8 cellular contexts compared by ENCODE assay signal in genomic region chr11:65132988-65133700, GRCh38. TPM values are rescaled to one million over a fixed set of nuclear protein-coding genes. Genes with fewer than 3 reads are reported as not detected.
A peak's percentile ranks its signal among the peaks of the same experiment; 100 is the strongest.
DNase-seq lines count a peak whose midpoint lies in the region; ATAC-seq and TF ChIP-seq lines count a peak whose summit lies in the region.

No MANE protein-coding gene starts in this region.

- H3K4me3 Mint-ChIP-seq in CD4-positive, CD25-positive, alpha-beta regulatory T cell, result peak overlapping the region; percentile 96 to 100 (median 98)
- peak overlapping the region; percentile 91 to 100 (median 99) for H3K4me3 Mint-ChIP-seq in naive B cell

- peak overlapping the region; percentile 49 for H3K9ac ChIP-seq in endocrine pancreas (ENCODE audit: control insufficient read depth, insufficient read depth, low read length)

- DNase-seq in CD4-positive, CD25-positive, alpha-beta regulatory T cell, result peak in 1 of 3 donors; percentile 68
- DNase-seq in HK-2 (ENCODE audit: unreplicated experiment) (peak; percentile 26), T-helper 2 cell (peak in 4 of 5 experiments; percentile 17 to 64 (median 46)), naive B cell (peak; percentile 68), vagina (ENCODE audit: extremely low spot score in 2 of 2) (no peak), foreskin melanocyte (no peak), NCI-H1694 (lab: John Stamatoyannopoulos, UW) (no peak)

- ATAC-seq in CD4-positive, CD25-positive, alpha-beta regulatory T cell (ENCODE audit: low read depth in 2 of 2), result no peak
- ATAC-seq in naive B cell (ENCODE audit: low read depth in 2 of 2), result no peak

- no peak for TF ChIP-seq POLR2A in vagina (IDR thresholded peaks at IDR 0.05)

- no peaks in the 10 kb centered on the region for H3K27me3 Mint-ChIP-seq in CD4-positive, CD25-positive, alpha-beta regulatory T cell
- no peaks in the 10 kb centered on the region for H3K27me3 Mint-ChIP-seq in naive B cell

- H3K27me3 ChIP-seq in CD4-positive, CD25-positive, alpha-beta regulatory T cell (ENCODE audit: control insufficient read depth, insufficient read depth, low read length), result no peaks in the 10 kb centered on the region
- no peaks in the 10 kb centered on the region for H3K27me3 ChIP-seq in endocrine pancreas (ENCODE audit: control insufficient read depth, insufficient read depth, low read length)
- H3K27me3 ChIP-seq in vagina, result no peaks in the 10 kb centered on the region

- TF ChIP-seq CTCF in vagina (IDR thresholded peaks at IDR 0.05), result no peak

- intact Hi-C loops in vagina (cut with DNase I), result no loop called here

- peaks cover 8% of the 10 kb centered on the region for H3K36me3 Mint-ChIP-seq in CD4-positive, CD25-positive, alpha-beta regulatory T cell
- peaks cover 6 to 27% of the 10 kb centered on the region in 2 donors for H3K36me3 Mint-ChIP-seq in naive B cell

- H3K27ac ChIP-seq in CD4-positive, CD25-positive, alpha-beta regulatory T cell (ENCODE audit: insufficient read depth, low read length, poor library complexity, severe bottlenecking), result peak overlapping the region; percentile 99
- H3K27ac ChIP-seq in vagina, result peak overlapping the region; percentile 94

- H3K9me3 Mint-ChIP-seq in CD4-positive, CD25-positive, alpha-beta regulatory T cell, result peaks cover 0 to 2% (median 0%) of the 10 kb centered on the region in 7 donors
- H3K9me3 Mint-ChIP-seq in naive B cell, result no peaks in the 10 kb centered on the region

- no peaks in the 10 kb centered on the region for H3K9me3 ChIP-seq in CD4-positive, CD25-positive, alpha-beta regulatory T cell (ENCODE audit: control insufficient read depth in 2 of 2, low read length in 2 of 2)
- H3K9me3 ChIP-seq in endocrine pancreas (ENCODE audit: control insufficient read depth, low read length), result no peaks in the 10 kb centered on the region
- no peaks in the 10 kb centered on the region for H3K9me3 ChIP-seq in vagina

- H3K36me3 ChIP-seq in CD4-positive, CD25-positive, alpha-beta regulatory T cell (ENCODE audit: control insufficient read depth, insufficient read depth, low read length), result peaks cover 45% of the 10 kb centered on the region
- peaks cover 9% of the 10 kb centered on the region for H3K36me3 ChIP-seq in endocrine pancreas (ENCODE audit: control insufficient read depth, insufficient read depth, low read length)
- peaks cover 0 to 44% of the 10 kb centered on the region in 2 donors for H3K36me3 ChIP-seq in vagina

- H3K27ac Mint-ChIP-seq in CD4-positive, CD25-positive, alpha-beta regulatory T cell, result peak overlapping the region; percentile 89 to 100 (median 99)
- peak overlapping the region; percentile 97 to 100 (median 99) for H3K27ac Mint-ChIP-seq in naive B cell

- peak overlapping the region; percentile 78 for H3K4me3 ChIP-seq in CD4-positive, CD25-positive, alpha-beta regulatory T cell (ENCODE audit: low read depth, low read length)
- H3K4me3 ChIP-seq in endocrine pancreas (ENCODE audit: control insufficient read depth, insufficient read depth, low read length) (peak overlapping the region; percentile 69), vagina (peak overlapping the region; percentile 87 to 89)

- peaks cover 38% of the 10 kb centered on the region for H3K4me1 ChIP-seq in CD4-positive, CD25-positive, alpha-beta regulatory T cell (ENCODE audit: control insufficient read depth, insufficient read depth, low read length, poor library complexity, severe bottlenecking)
- H3K4me1 ChIP-seq in endocrine pancreas (ENCODE audit: control insufficient read depth, insufficient read depth, low read length) (no peaks in the 10 kb centered on the region), vagina (peaks cover 30% of the 10 kb centered on the region)

- peaks cover 7 to 48% (median 23%) of the 10 kb centered on the region in 4 donors for H3K4me1 Mint-ChIP-seq in CD4-positive, CD25-positive, alpha-beta regulatory T cell
- H3K4me1 Mint-ChIP-seq in naive B cell, result peaks cover 55 to 77% (median 71%) of the 10 kb centered on the region in 3 donors

RNA-seq across cellular contexts. Expression of gene SYVN1, which starts 1.2 kb away (rescaled TPM):
- 66.3 TPM for total RNA-seq in CD4-positive, CD25-positive, alpha-beta regulatory T cell
- 10 to 100 TPM in 1 of 4 donors, 1 to 10 TPM in 3; 6.2 to 10.8 (median 7.3) TPM for polyA plus RNA-seq in CD4-positive, CD25-positive, alpha-beta regulatory T cell
- 10 to 100 TPM; 21.4 to 86.9 (median 43.5) TPM for polyA plus RNA-seq in naive B cell (ENCODE audit: low read depth in 6 of 6)
- 42.5 TPM for total RNA-seq in vagina

RNA-seq across cellular contexts. Expression of gene MRPL49, which starts 11.0 kb away (rescaled TPM):
- total RNA-seq in CD4-positive, CD25-positive, alpha-beta regulatory T cell, result 47.7 TPM
- polyA plus RNA-seq in CD4-positive, CD25-positive, alpha-beta regulatory T cell, result 100 to 1,000 TPM; 104 to 125 (median 111) TPM
- 100 to 1,000 TPM in 3 of 6 donors, 10 to 100 TPM in 3; 68.8 to 111 (median 102) TPM for polyA plus RNA-seq in naive B cell (ENCODE audit: low read depth in 6 of 6)
- 43.5 TPM for total RNA-seq in vagina

RNA-seq across cellular contexts. Expression of gene FAU, which starts 11.2 kb away (rescaled TPM):
- total RNA-seq in CD4-positive, CD25-positive, alpha-beta regulatory T cell, result 1,172 TPM
- polyA plus RNA-seq in CD4-positive, CD25-positive, alpha-beta regulatory T cell, result 1,000 to 10,000 TPM; 1,003 to 1,125 (median 1,056) TPM
- polyA plus RNA-seq in naive B cell (ENCODE audit: low read depth in 6 of 6), result 1,000 to 10,000 TPM; 1,024 to 1,586 (median 1,385) TPM
- 1,228 TPM for total RNA-seq in vagina

RNA-seq across cellular contexts. Expression of gene ZNHIT2, which starts 15.6 kb away (rescaled TPM):
- 6.0 TPM for total RNA-seq in CD4-positive, CD25-positive, alpha-beta regulatory T cell
- 10 to 100 TPM; 20.1 to 29.0 (median 22.7) TPM for polyA plus RNA-seq in CD4-positive, CD25-positive, alpha-beta regulatory T cell
- 10 to 100 TPM in 4 of 6 donors, 1 to 10 TPM in 2; 6.3 to 16.5 (median 14.1) TPM for polyA plus RNA-seq in naive B cell (ENCODE audit: low read depth in 6 of 6)
- total RNA-seq in vagina, result 15.7 TPM

RNA-seq across cellular contexts. Expression of gene TM7SF2, which starts 21.5 kb away (rescaled TPM):
- 20.2 TPM for total RNA-seq in CD4-positive, CD25-positive, alpha-beta regulatory T cell
- 10 to 100 TPM in 2 of 4 donors, 1 to 10 TPM in 2; 8.0 to 11.1 (median 9.4) TPM for polyA plus RNA-seq in CD4-positive, CD25-positive, alpha-beta regulatory T cell
- polyA plus RNA-seq in naive B cell (ENCODE audit: low read depth in 6 of 6), result 10 to 100 TPM; 11.6 to 18.4 (median 15.0) TPM
- 37.6 TPM for total RNA-seq in vagina

Comparison
In these comparisons a context has a peak if more than half of its experiments do, and no peak if none do; other contexts are left out.
1. DNase-seq: peak in HK-2 (single experiment), T-helper 2 cell (4 of 5) and naive B cell (single experiment); none in vagina (0 of 2), foreskin melanocyte (single experiment) and NCI-H1694 (single experiment).
2. Peak in every context shown above with its lines, with median percentiles within 50 percentile points of each other: H3K4me3 ChIP-seq.